22 cellular contexts compared by ENCODE assay signal in the genomic region with DNA sequence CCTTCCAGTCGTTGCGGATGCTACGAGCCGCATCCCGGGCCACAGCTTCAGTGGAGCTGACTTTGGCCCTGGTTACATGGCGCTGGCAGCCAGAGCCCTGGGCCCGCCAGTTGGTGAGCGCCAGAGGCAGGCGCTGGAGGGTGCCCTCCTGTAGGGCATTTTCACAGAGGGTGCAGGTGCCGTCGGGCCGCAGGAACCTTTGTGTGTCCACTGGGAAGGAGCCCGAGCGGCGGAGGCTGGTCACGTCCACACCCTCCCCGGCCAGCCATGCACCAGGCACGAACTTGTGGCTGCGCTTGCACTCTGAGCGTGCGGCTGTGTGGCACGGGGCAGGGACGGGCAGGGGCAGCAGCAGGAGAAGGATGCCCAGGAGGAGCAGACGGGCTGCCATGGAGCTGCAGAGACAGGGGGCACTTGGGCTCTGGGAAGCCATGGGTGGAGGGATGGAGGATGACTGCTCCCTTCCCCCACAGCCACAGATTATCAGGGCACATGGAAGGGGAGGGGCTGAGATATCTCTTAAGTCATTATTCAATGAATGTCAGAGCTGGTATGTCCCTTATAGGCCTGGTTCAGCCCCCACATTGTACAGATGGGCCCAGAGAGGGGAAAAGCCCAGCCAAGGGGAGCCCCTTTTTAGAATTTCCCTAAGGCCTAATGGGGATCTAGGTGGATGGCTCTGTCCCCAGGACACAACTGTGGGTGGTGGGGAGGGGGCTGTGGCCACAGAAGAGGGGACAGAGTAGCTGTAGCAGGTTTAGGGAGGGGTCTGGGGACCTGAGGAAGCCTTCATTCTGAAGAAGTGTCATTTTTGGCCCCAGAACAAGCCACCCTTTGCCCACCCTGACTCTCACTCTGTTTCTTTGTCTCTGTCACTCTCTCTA. TPM values are rescaled to one million over a fixed set of nuclear protein-coding genes. Genes with fewer than 3 reads are reported as not detected.
DNase-seq lines count a peak whose midpoint lies in the region; ATAC-seq and TF ChIP-seq lines count a peak whose summit lies in the region.
"Had no signal": no experiment of that assay in that cellular context is flagged by ENCODE, and none has a peak within 500 bp of the region (broad histone marks: within the 10 kb centered on the region; RNA-seq: fewer than 3 reads in every experiment).

No MANE protein-coding gene starts in this region.

- H3K4me3 Mint-ChIP-seq in CD4-positive, CD25-positive, alpha-beta regulatory T cell: peak overlapping the region; percentile 90 to 100 (median 98)
- peak overlapping the region; percentile 70 for H3K4me3 Mint-ChIP-seq in CD4-positive, alpha-beta T cell
- H3K4me3 Mint-ChIP-seq in activated T-helper 1 cell treated with anti-CD3 and anti-CD28 coated beads, Interleukin-12 subunit alpha, Interleukin-12 subunit beta, Interleukin-2, Interleukin-4 antibody, amounts not matched to agents 30 ng/mL and 10 ng/mL and 1 ng/mL, durations not matched to agents 14 hours and 24 hours and 36 hours: peak overlapping the region; percentile 95
- H3K4me3 Mint-ChIP-seq: WTC11 had no signal

- POLR2A ChIA-PET in CD4-positive, alpha-beta T cell (lab: Charles Lee): no interaction called here

- H3K4me1 ChIP-seq in CD4-positive, CD25-positive, alpha-beta regulatory T cell (ENCODE audit: control insufficient read depth, insufficient read depth, low read length, poor library complexity, severe bottlenecking): peaks cover 41% of the 10 kb centered on the region
- H3K4me1 ChIP-seq: adrenal gland, testis had no signal

- no peaks in the 10 kb centered on the region for H3K9me3 Mint-ChIP-seq in CD4-positive, CD25-positive, alpha-beta regulatory T cell
- H3K9me3 Mint-ChIP-seq in CD4-positive, alpha-beta T cell: no peaks in the 10 kb centered on the region
- H3K9me3 Mint-ChIP-seq in activated T-helper 1 cell treated with anti-CD3 and anti-CD28 coated beads, Interleukin-12 subunit alpha, Interleukin-12 subunit beta, Interleukin-2, Interleukin-4 antibody, amounts not matched to agents 30 ng/mL and 10 ng/mL and 1 ng/mL, durations not matched to agents 14 hours and 24 hours and 36 hours: no peaks in the 10 kb centered on the region
- H3K9me3 Mint-ChIP-seq: WTC11 had no signal

- no peak for TF ChIP-seq CTCF in CD4-positive, alpha-beta T cell (IDR thresholded peaks at IDR 0.05)

- no peaks in the 10 kb centered on the region for H3K9me3 ChIP-seq in CD4-positive, CD25-positive, alpha-beta regulatory T cell (ENCODE audit: control insufficient read depth in 2 of 2, low read length in 2 of 2)
- H3K9me3 ChIP-seq in CD4-positive, alpha-beta T cell (ENCODE audit: control insufficient read depth, low read length): no peaks in the 10 kb centered on the region
- H3K9me3 ChIP-seq: adrenal gland, esophagus squamous epithelium, left ventricle myocardium inferior, testis had no signal

- peak overlapping the region; percentile 25 for H3K27ac ChIP-seq in CD4-positive, CD25-positive, alpha-beta regulatory T cell (ENCODE audit: insufficient read depth, low read length, poor library complexity, severe bottlenecking)
- H3K27ac ChIP-seq in CD4-positive, alpha-beta T cell (ENCODE audit: low read depth, low read length): no peak overlapping the region
- H3K27ac ChIP-seq: adrenal gland, cardiac muscle cell, esophagus squamous epithelium, left ventricle myocardium inferior, testis had no signal

- ATAC-seq in CD4-positive, CD25-positive, alpha-beta regulatory T cell (ENCODE audit: low read depth in 2 of 2): no peak
- ATAC-seq in CD4-positive, alpha-beta T cell (ENCODE audit: poor library complexity): no peak
- no peak for ATAC-seq in SK-N-SH treated with all-trans-retinoic acid at 6 μM for 48 hours
- no peak for ATAC-seq in Right ventricle myocardium superior (ENCODE audit: poor library complexity)
- ATAC-seq: HepG2, WTC11 had no signal

- intact Hi-C loops in CD4-positive, alpha-beta T cell (cut with DNase I, micrococcal nuclease): no loop called here
- intact Hi-C loops in activated T-helper 1 cell treated with anti-CD3 and anti-CD28 coated beads, Interleukin-12 subunit alpha, Interleukin-12 subunit beta, Interleukin-2, Interleukin-4 antibody, amounts not matched to agents 30 ng/mL and 10 ng/mL and 1 ng/mL, durations not matched to agents 14 hours and 24 hours and 36 hours (cut with micrococcal nuclease): no loop called here
- intact Hi-C loops in Right ventricle myocardium superior (cut with DNase I): no loop called here

- peak overlapping the region; percentile 68 for H3K4me3 ChIP-seq in CD4-positive, CD25-positive, alpha-beta regulatory T cell (ENCODE audit: low read depth, low read length)
- H3K4me3 ChIP-seq: adrenal gland, cardiac muscle cell, left ventricle myocardium inferior, testis had no signal

- DNase-seq in CD4-positive, CD25-positive, alpha-beta regulatory T cell: no peak
- DNase-seq in CD4-positive, alpha-beta T cell: no peak
- DNase-seq in activated T-helper 1 cell treated with anti-CD3 and anti-CD28 coated beads, Interleukin-12 subunit alpha, Interleukin-12 subunit beta, Interleukin-2, Interleukin-4 antibody, amounts not matched to agents 30 ng/mL and 10 ng/mL and 1 ng/mL, durations not matched to agents 14 hours and 24 hours and 36 hours (ENCODE audit: low spot score): no peak
- DNase-seq in mesenteric fat pad (ENCODE audit: low spot score) (peak; percentile 85), hepatic stellate cell (ENCODE audit: low spot score) (no peak), Right ventricle myocardium superior (no peak)
- no peak for DNase-seq in effector CD8-positive, alpha-beta T cell (lab: John Stamatoyannopoulos, UW)
- DNase-seq: esophagus squamous epithelium; left ventricle myocardium inferior; MM.1S; NCI-H187; NK-92 treated with Interleukin-12 subunit alpha and Interleukin-12 subunit beta, amount 100 ng/mL, for 24 hours; posterior cingulate gyrus; stimulated activated CD4-positive, alpha-beta T cell treated with anti-CD3 and anti-CD28 coated beads, Interleukin-4, amount 100 ng/mL, for 1 hour; testis had no signal

- peaks cover 4% of the 10 kb centered on the region for H3K27me3 Mint-ChIP-seq in CD4-positive, CD25-positive, alpha-beta regulatory T cell
- H3K27me3 Mint-ChIP-seq in CD4-positive, alpha-beta T cell: no peaks in the 10 kb centered on the region
- no peaks in the 10 kb centered on the region for H3K27me3 Mint-ChIP-seq in activated T-helper 1 cell treated with anti-CD3 and anti-CD28 coated beads, Interleukin-12 subunit alpha, Interleukin-12 subunit beta, Interleukin-2, Interleukin-4 antibody, amounts not matched to agents 30 ng/mL and 10 ng/mL and 1 ng/mL, durations not matched to agents 14 hours and 24 hours and 36 hours (ENCODE audit: insufficient read depth)

- peak overlapping the region; percentile 83 to 100 (median 96) for H3K27ac Mint-ChIP-seq in CD4-positive, CD25-positive, alpha-beta regulatory T cell
- peak overlapping the region; percentile 90 for H3K27ac Mint-ChIP-seq in CD4-positive, alpha-beta T cell
- peak overlapping the region; percentile 58 for H3K27ac Mint-ChIP-seq in activated T-helper 1 cell treated with anti-CD3 and anti-CD28 coated beads, Interleukin-12 subunit alpha, Interleukin-12 subunit beta, Interleukin-2, Interleukin-4 antibody, amounts not matched to agents 30 ng/mL and 10 ng/mL and 1 ng/mL, durations not matched to agents 14 hours and 24 hours and 36 hours
- H3K27ac Mint-ChIP-seq: WTC11 had no signal

- CTCF ChIA-PET in CD4-positive, alpha-beta T cell (lab: Charles Lee): interaction anchor here (1.8 kb wide), 1 partner anchor 42 kb away, joined by 5 read pairs; no protein-coding TSS in a partner anchor

- no peaks in the 10 kb centered on the region for H3K27me3 ChIP-seq in CD4-positive, CD25-positive, alpha-beta regulatory T cell (ENCODE audit: control insufficient read depth, insufficient read depth, low read length)
- H3K27me3 ChIP-seq in CD4-positive, alpha-beta T cell (ENCODE audit: control insufficient read depth, insufficient read depth, low read length): no peaks in the 10 kb centered on the region
- H3K27me3 ChIP-seq: adrenal gland, cardiac muscle cell, esophagus squamous epithelium, testis had no signal

- H3K36me3 Mint-ChIP-seq in CD4-positive, CD25-positive, alpha-beta regulatory T cell: peaks cover 32% of the 10 kb centered on the region
- peaks cover 46% of the 10 kb centered on the region for H3K36me3 Mint-ChIP-seq in CD4-positive, alpha-beta T cell (ENCODE audit: low read depth)
- H3K36me3 Mint-ChIP-seq in activated T-helper 1 cell treated with anti-CD3 and anti-CD28 coated beads, Interleukin-12 subunit alpha, Interleukin-12 subunit beta, Interleukin-2, Interleukin-4 antibody, amounts not matched to agents 30 ng/mL and 10 ng/mL and 1 ng/mL, durations not matched to agents 14 hours and 24 hours and 36 hours (ENCODE audit: low read depth): peaks cover 32% of the 10 kb centered on the region
- H3K36me3 Mint-ChIP-seq: WTC11 had no signal

- H3K4me1 Mint-ChIP-seq in CD4-positive, CD25-positive, alpha-beta regulatory T cell: peaks cover 5 to 72% (median 42%) of the 10 kb centered on the region in 4 donors
- peaks cover 31% of the 10 kb centered on the region for H3K4me1 Mint-ChIP-seq in CD4-positive, alpha-beta T cell (ENCODE audit: low read depth)
- H3K4me1 Mint-ChIP-seq in activated T-helper 1 cell treated with anti-CD3 and anti-CD28 coated beads, Interleukin-12 subunit alpha, Interleukin-12 subunit beta, Interleukin-2, Interleukin-4 antibody, amounts not matched to agents 30 ng/mL and 10 ng/mL and 1 ng/mL, durations not matched to agents 14 hours and 24 hours and 36 hours (ENCODE audit: low read depth): peaks cover 39% of the 10 kb centered on the region

- peaks cover 41% of the 10 kb centered on the region for H3K36me3 ChIP-seq in CD4-positive, CD25-positive, alpha-beta regulatory T cell (ENCODE audit: control insufficient read depth, insufficient read depth, low read length)
- H3K36me3 ChIP-seq: adrenal gland, cardiac muscle cell, esophagus squamous epithelium, left ventricle myocardium inferior had no signal

TF ChIP-seq in SK-N-SH treated with all-trans-retinoic acid at 6 μM for 48 hours, 23 proteins besides CTCF, POLR2A, EP300 and RAD21 (continues in another document):
- TF ChIP-seq ZFP30 (CRISPR knock-in tag; IDR thresholded peaks at IDR 0.05) (no peak), CSDC2 (CRISPR knock-in tag; IDR thresholded peaks at IDR 0.05) (no peak), OSR1 (CRISPR knock-in tag; IDR thresholded peaks at IDR 0.05) (no peak), ARNTL (CRISPR knock-in tag; IDR thresholded peaks at IDR 0.05; ENCODE audit: borderline replicate concordance, low read depth) (no peak), ZNF70 (CRISPR knock-in tag; IDR thresholded peaks at IDR 0.05) (no peak)

RNA-seq across cellular contexts. Expression of a gene that starts 1.8 kb away (rescaled TPM):
- total RNA-seq in CD4-positive, CD25-positive, alpha-beta regulatory T cell: 32.4 TPM
- polyA plus RNA-seq in CD4-positive, CD25-positive, alpha-beta regulatory T cell: 100 to 1,000 TPM; 130 to 187 (median 154) TPM
- total RNA-seq in CD4-positive, alpha-beta T cell: 1 to 10 TPM; 7.4 to 9.4 TPM
- total RNA-seq in activated T-helper 1 cell treated with anti-CD3 and anti-CD28 coated beads, Interleukin-12 subunit alpha, Interleukin-12 subunit beta, Interleukin-2, Interleukin-4 antibody, amounts not matched to agents 30 ng/mL and 10 ng/mL and 1 ng/mL, durations not matched to agents 14 hours and 24 hours and 36 hours: 100 and 103 TPM in 2 replicates
- total RNA-seq in mesenteric fat pad (4.0 TPM), Right ventricle myocardium superior (2.2 TPM)
- total RNA-seq: cardiac muscle cell, H4, RPMI7951 had no signal
- polyA plus RNA-seq: cardiac muscle cell had no signal
